In the genomic region with DNA sequence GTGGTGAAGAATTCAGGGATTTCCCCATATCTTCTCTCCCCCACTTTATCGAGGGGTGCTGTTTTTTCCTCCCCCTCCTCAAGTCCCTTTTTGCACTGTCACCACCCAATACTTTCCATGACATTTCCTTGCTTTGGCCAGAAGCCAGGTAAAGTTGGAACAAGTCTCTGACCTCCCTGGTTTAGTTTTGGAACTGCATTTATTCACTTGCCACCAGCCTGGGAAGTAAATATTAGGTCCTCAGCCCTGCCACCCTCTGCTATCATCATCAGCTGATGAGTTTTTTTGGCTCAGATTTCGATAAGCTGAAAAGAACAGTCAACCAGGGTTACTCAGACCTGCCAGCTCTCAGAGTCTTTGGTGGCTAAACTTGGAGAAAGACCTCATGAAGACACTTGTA, we compare ENCODE assay signal across 1 cellular context.
TF ChIP-seq lines count a peak whose summit lies in the region.

No MANE protein-coding gene starts in this region.

TF ChIP-seq in HepG2, 621 proteins besides CTCF, POLR2A, EP300 and RAD21 (continued from another document):
- TF ChIP-seq TMF1 (CRISPR knock-in tag; IDR thresholded peaks at IDR 0.05; ENCODE audit: low read depth) (no peak), SIX1 (CRISPR knock-in tag; IDR thresholded peaks at IDR 0.05; ENCODE audit: borderline replicate concordance) (no peak), NR2F6 (IDR thresholded peaks at IDR 0.05) (no peak), NR2F6 (CRISPR knock-in tag; IDR thresholded peaks at IDR 0.05) (no peak), ZNF747 (CRISPR knock-in tag; IDR thresholded peaks at IDR 0.05; ENCODE audit: borderline replicate concordance) (no peak), TERF1 (CRISPR knock-in tag; IDR thresholded peaks at IDR 0.05) (no peak), FOSL1 (CRISPR knock-in tag; IDR thresholded peaks at IDR 0.05; ENCODE audit: borderline replicate concordance) (no peak), TOPORS (CRISPR knock-in tag; IDR thresholded peaks at IDR 0.05) (no peak)
TF ChIP-seq in HepG2: peak in this region for 0.
